8 cellular contexts compared by ENCODE assay signal in genomic region chr4:87006531-87007344, GRCh38.
A peak's percentile ranks its signal among the peaks of the same experiment; 100 is the strongest.
DNase-seq lines count a peak whose midpoint lies in the region; ATAC-seq and TF ChIP-seq lines count a peak whose summit lies in the region.

No MANE protein-coding gene starts in this region.

- H3K4me3 Mint-ChIP-seq in activated CD4-positive, alpha-beta T cell treated with anti-CD3 and anti-CD28 coated beads, Interleukin-2, amount 10 ng/mL, durations not matched to agents 24 days and 14 days, result peak overlapping the region; percentile 95

- peaks cover 49% of the 10 kb centered on the region for H3K4me1 Mint-ChIP-seq in activated CD4-positive, alpha-beta T cell treated with anti-CD3 and anti-CD28 coated beads, Interleukin-2, amount 10 ng/mL, durations not matched to agents 24 days and 14 days

- H3K27ac Mint-ChIP-seq in activated CD4-positive, alpha-beta T cell treated with anti-CD3 and anti-CD28 coated beads, Interleukin-2, amount 10 ng/mL, durations not matched to agents 24 days and 14 days, result peak overlapping the region; percentile 99

- H3K36me3 ChIP-seq in left lung, result no peaks in the 10 kb centered on the region

- peak; percentile 34 for TF ChIP-seq CTCF in C4-2B (conservative IDR thresholded peaks at IDR 0.05)
- no peak for TF ChIP-seq CTCF in left lung (IDR thresholded peaks at IDR 0.05)

- intact Hi-C loops in activated CD4-positive, alpha-beta T cell treated with anti-CD3 and anti-CD28 coated beads, Interleukin-2, amount 10 ng/mL, durations not matched to agents 24 days and 14 days (cut with micrococcal nuclease), result loop anchor here (1.0 to 10.0 kb wide), 10 partner anchors 8 to 1278 kb away; partner anchors contain the start of genes AFF1, KLHL8, NUDT9 and PPM1K
- intact Hi-C loops in left lung (cut with DNase I), result loop anchor here in 1 of 2 donors (10.0 kb wide), 1 partner anchor 72 kb away; the partner anchor contains the start of gene AFF1

- peak overlapping the region; percentile 96 for H3K27ac ChIP-seq in C4-2B
- H3K27ac ChIP-seq in left lung, result peak overlapping the region; percentile 98

- ATAC-seq in GM19324 (IDR thresholded peaks at IDR 0.05; ENCODE audit: low FRiP score, unreplicated experiment) (peak; percentile 79), HG03460 (IDR thresholded peaks at IDR 0.05; ENCODE audit: unreplicated experiment) (peak; percentile 67), left lung (peak; percentile 91)

- H3K27me3 Mint-ChIP-seq in activated CD4-positive, alpha-beta T cell treated with anti-CD3 and anti-CD28 coated beads, Interleukin-2, amount 10 ng/mL, durations not matched to agents 24 days and 14 days, result no peaks in the 10 kb centered on the region

- peaks cover 24 to 55% of the 10 kb centered on the region in 2 donors for H3K4me1 ChIP-seq in left lung

- H3K9me3 ChIP-seq in left lung, result no peaks in the 10 kb centered on the region

- H3K36me3 Mint-ChIP-seq in activated CD4-positive, alpha-beta T cell treated with anti-CD3 and anti-CD28 coated beads, Interleukin-2, amount 10 ng/mL, durations not matched to agents 24 days and 14 days (ENCODE audit: low read depth), result no peaks in the 10 kb centered on the region

- H3K27me3 ChIP-seq in left lung, result no peaks in the 10 kb centered on the region

- DNase-seq in NCI-H524 treated with DMSO at 0.1 percent for 48 hours (lab: John Stamatoyannopoulos, UW) (peak; percentile 65), cortex of kidney (lab: John Stamatoyannopoulos, UW) (peak; percentile 69), left lung (peak; percentile 94 to 97)
- peak; percentile 97 for DNase-seq in activated CD4-positive, alpha-beta T cell treated with anti-CD3 and anti-CD28 coated beads, Interleukin-2, amount 10 ng/mL, durations not matched to agents 24 days and 14 days
- DNase-seq in stimulated activated CD4-positive, alpha-beta T cell treated with anti-CD3 and anti-CD28 coated beads, Interleukin-2, amount 100 ng/mL, for 4 hours (ENCODE audit: low read depth), result peak; percentile 78

- H3K4me3 ChIP-seq in left lung, result peak overlapping the region; percentile 54 to 75

- no peaks in the 10 kb centered on the region for H3K9me3 Mint-ChIP-seq in activated CD4-positive, alpha-beta T cell treated with anti-CD3 and anti-CD28 coated beads, Interleukin-2, amount 10 ng/mL, durations not matched to agents 24 days and 14 days

Comparison
In these comparisons a context has a peak if more than half of its experiments do, and no peak if none do; other contexts are left out.
1. Peak in every context shown above with its lines: DNase-seq, ATAC-seq, H3K4me3 ChIP-seq and H3K27ac ChIP-seq.